ENCODE assay signal across 1 cellular context in the genomic region with DNA sequence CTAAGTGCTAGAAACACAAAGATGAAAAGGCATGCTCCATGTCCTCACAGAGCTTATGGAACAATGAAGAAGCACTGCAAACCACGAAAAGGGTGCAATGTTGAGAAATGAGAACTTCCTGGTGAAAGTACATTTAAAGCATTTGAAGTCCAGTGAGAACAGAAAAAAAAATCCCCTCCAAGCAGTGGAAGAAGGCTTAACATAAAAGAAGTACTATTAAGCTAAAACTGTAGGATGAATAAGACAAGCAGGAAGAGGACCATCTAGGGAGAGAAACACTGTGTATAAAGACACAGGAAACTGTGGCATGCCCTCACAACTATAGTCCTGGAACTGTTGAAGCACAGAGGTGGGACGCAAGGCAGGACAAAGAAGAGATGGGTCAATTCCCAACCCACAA.
TF ChIP-seq lines count a peak whose summit lies in the region.

No MANE protein-coding gene starts in this region.

TF ChIP-seq in IMR-90, 13 proteins besides CTCF, POLR2A, EP300 and RAD21:
- TF ChIP-seq BHLHE40 (IDR thresholded peaks at IDR 0.05; ENCODE audit: low read depth, low read length) (no peak), MAZ (IDR thresholded peaks at IDR 0.05; ENCODE audit: borderline replicate concordance, low read depth, low read length) (no peak), FOS (IDR thresholded peaks at IDR 0.05; ENCODE audit: low read depth, low read length) (no peak), SMC3 (IDR thresholded peaks at IDR 0.05; ENCODE audit: low read depth, low read length) (no peak), RFX5 (IDR thresholded peaks at IDR 0.05; ENCODE audit: low read depth, low read length) (no peak), MAFK (IDR thresholded peaks at IDR 0.05; ENCODE audit: low read depth, low read length) (no peak), CHD1 (IDR thresholded peaks at IDR 0.05; ENCODE audit: low read depth, low read length) (no peak), MXI1 (IDR thresholded peaks at IDR 0.05; ENCODE audit: borderline replicate concordance, low read depth, low read length) (no peak), NFE2L2 (IDR thresholded peaks at IDR 0.05; ENCODE audit: low read depth, low read length) (no peak), RCOR1 (IDR thresholded peaks at IDR 0.05; ENCODE audit: insufficient replicate concordance, low read length) (no peak), CEBPB (IDR thresholded peaks at IDR 0.05; ENCODE audit: low read depth, low read length) (no peak)
- TF ChIP-seq, protein P1, sequence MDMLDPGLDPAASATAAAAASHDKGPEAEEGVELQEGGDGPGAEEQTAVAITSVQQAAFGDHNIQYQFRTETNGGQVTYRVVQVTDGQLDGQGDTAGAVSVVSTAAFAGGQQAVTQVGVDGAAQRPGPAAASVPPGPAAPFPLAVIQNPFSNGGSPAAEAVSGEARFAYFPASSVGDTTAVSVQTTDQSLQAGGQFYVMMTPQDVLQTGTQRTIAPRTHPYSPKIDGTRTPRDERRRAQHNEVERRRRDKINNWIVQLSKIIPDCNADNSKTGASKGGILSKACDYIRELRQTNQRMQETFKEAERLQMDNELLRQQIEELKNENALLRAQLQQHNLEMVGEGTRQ (IDR thresholded peaks at IDR 0.05; ENCODE audit: low read depth, low read length): no peak
- TF ChIP-seq, protein P2, sequence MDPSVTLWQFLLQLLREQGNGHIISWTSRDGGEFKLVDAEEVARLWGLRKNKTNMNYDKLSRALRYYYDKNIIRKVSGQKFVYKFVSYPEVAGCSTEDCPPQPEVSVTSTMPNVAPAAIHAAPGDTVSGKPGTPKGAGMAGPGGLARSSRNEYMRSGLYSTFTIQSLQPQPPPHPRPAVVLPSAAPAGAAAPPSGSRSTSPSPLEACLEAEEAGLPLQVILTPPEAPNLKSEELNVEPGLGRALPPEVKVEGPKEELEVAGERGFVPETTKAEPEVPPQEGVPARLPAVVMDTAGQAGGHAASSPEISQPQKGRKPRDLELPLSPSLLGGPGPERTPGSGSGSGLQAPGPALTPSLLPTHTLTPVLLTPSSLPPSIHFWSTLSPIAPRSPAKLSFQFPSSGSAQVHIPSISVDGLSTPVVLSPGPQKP (IDR thresholded peaks at IDR 0.05; ENCODE audit: borderline replicate concordance, low read depth, low read length): no peak
TF ChIP-seq in IMR-90: peak in this region for 0.
